In genomic region chr21:26026113-26026512, GRCh38 we compare ENCODE assay signal across 26 cellular contexts.
"Had no signal": no experiment of that assay in that cellular context is flagged by ENCODE, and none has a peak within 500 bp of the region (broad histone marks: within the 10 kb centered on the region; RNA-seq: fewer than 3 reads in every experiment).

No MANE protein-coding gene starts in this region.

- H3K4me1 Mint-ChIP-seq: activated B cell treated with CpG ODN at 0.5 μM for 24 hours had no signal

- H3K27ac ChIP-seq: adrenal gland, KMS-11, Peyer's patch, RWPE1, SJCRH30 had no signal

- DNase-seq: activated B cell treated with CpG ODN at 0.5 μM for 24 hours; activated CD4-positive, alpha-beta memory T cell treated with anti-CD3 and anti-CD28 coated beads for 36 hours; activated CD4-positive, alpha-beta T cell treated with anti-CD3 and anti-CD28 coated beads for 1 hour; activated CD4-positive, alpha-beta T cell treated with anti-CD3 and anti-CD28 coated beads, Interleukin-2, amount 10 ng/mL, durations not matched to agents 24 days and 14 days; activated CD8-positive, alpha-beta memory T cell treated with anti-CD3 and anti-CD28 coated beads, Interleukin-2, amount 50 U/mL, for 4 hours; activated naive CD4-positive, alpha-beta T cell treated with anti-CD3 and anti-CD28 coated beads, Interleukin-2, amount 50 U/mL, for 16 hours; activated naive CD8-positive, alpha-beta T cell treated with anti-CD3 and anti-CD28 coated beads, Interleukin-2, amount 10 ng/mL, durations not matched to agents 7 days and 5 days; activated T-cell treated with anti-CD3 and anti-CD28 coated beads, Interleukin-2, amount 50 U/mL, for 1 hour; adrenal gland; anterior cingulate cortex; central memory CD4-positive, alpha-beta T cell; MM.1S; NCI-H1105; NCI-H1436; NCI-H1694 treated with DMSO at 0.1 percent for 48 hours; NCI-H2029 treated with DMSO at 0.1 percent for 48 hours; NCI-H510A treated with DMSO at 0.1 percent for 48 hours; NCI-H69; NK-92 treated with Interleukin-12 subunit alpha and Interleukin-12 subunit beta, amount 100 ng/mL, for 24 hours; Peyer's patch; Right ventricle myocardium superior; SJCRH30; SW 1271 had no signal

- H3K4me3 Mint-ChIP-seq: activated B cell treated with CpG ODN at 0.5 μM for 24 hours; activated CD4-positive, alpha-beta memory T cell treated with anti-CD3 and anti-CD28 coated beads for 36 hours; activated CD4-positive, alpha-beta T cell treated with anti-CD3 and anti-CD28 coated beads, Interleukin-2, amount 10 ng/mL, durations not matched to agents 24 days and 14 days; activated naive CD8-positive, alpha-beta T cell treated with anti-CD3 and anti-CD28 coated beads, Interleukin-2, amount 10 ng/mL, durations not matched to agents 7 days and 5 days; T-helper 2 cell treated with Interferon-gamma antibody and Interleukin-4, amounts not matched to agents 5 μg/mL and 100 μg/mL, for 36 hours had no signal

- H3K4me2 ChIP-seq: KMS-11 had no signal

- H3K9me3 Mint-ChIP-seq: activated B cell treated with CpG ODN at 0.5 μM for 24 hours; activated CD4-positive, alpha-beta memory T cell treated with anti-CD3 and anti-CD28 coated beads for 36 hours; activated CD4-positive, alpha-beta T cell treated with anti-CD3 and anti-CD28 coated beads, Interleukin-2, amount 10 ng/mL, durations not matched to agents 24 days and 14 days; activated naive CD8-positive, alpha-beta T cell treated with anti-CD3 and anti-CD28 coated beads, Interleukin-2, amount 10 ng/mL, durations not matched to agents 7 days and 5 days; T-helper 2 cell treated with Interferon-gamma antibody and Interleukin-4, amounts not matched to agents 5 μg/mL and 100 μg/mL, for 36 hours had no signal

- H3K27me3 Mint-ChIP-seq: activated B cell treated with CpG ODN at 0.5 μM for 24 hours; activated CD4-positive, alpha-beta memory T cell treated with anti-CD3 and anti-CD28 coated beads for 36 hours; activated CD4-positive, alpha-beta T cell treated with anti-CD3 and anti-CD28 coated beads, Interleukin-2, amount 10 ng/mL, durations not matched to agents 24 days and 14 days; activated naive CD8-positive, alpha-beta T cell treated with anti-CD3 and anti-CD28 coated beads, Interleukin-2, amount 10 ng/mL, durations not matched to agents 7 days and 5 days had no signal

- H3K9me3 ChIP-seq: adrenal gland, Peyer's patch, SJCRH30 had no signal

- H3K4me1 ChIP-seq: SJCRH30 had no signal

- H3K9ac ChIP-seq: KMS-11 had no signal

- H3K4me3 ChIP-seq: adrenal gland, Peyer's patch, SJCRH30 had no signal

- H3K27me3 ChIP-seq: adrenal gland, Peyer's patch, SJCRH30 had no signal

- H3K27ac Mint-ChIP-seq: activated B cell treated with CpG ODN at 0.5 μM for 24 hours; activated CD4-positive, alpha-beta memory T cell treated with anti-CD3 and anti-CD28 coated beads for 36 hours; activated CD4-positive, alpha-beta T cell treated with anti-CD3 and anti-CD28 coated beads, Interleukin-2, amount 10 ng/mL, durations not matched to agents 24 days and 14 days; activated naive CD8-positive, alpha-beta T cell treated with anti-CD3 and anti-CD28 coated beads, Interleukin-2, amount 10 ng/mL, durations not matched to agents 7 days and 5 days; T-helper 2 cell treated with Interferon-gamma antibody and Interleukin-4, amounts not matched to agents 5 μg/mL and 100 μg/mL, for 36 hours had no signal
